ENCODE assay signal across 9 cellular contexts in genomic region chr5:58937031-58937681, GRCh38.
"Had no signal": no experiment of that assay in that cellular context is flagged by ENCODE, and none has a peak within 500 bp of the region (broad histone marks: within the 10 kb centered on the region; RNA-seq: fewer than 3 reads in every experiment).

No MANE protein-coding gene starts in this region.

- H3K36me3 ChIP-seq: stomach, thoracic aorta had no signal

- H3K9me3 ChIP-seq: stomach, thoracic aorta had no signal

- H3K27me3 ChIP-seq: stomach had no signal

- H3K27ac ChIP-seq: stomach, thoracic aorta had no signal

- H3K4me3 ChIP-seq: stomach, thoracic aorta had no signal

- H3K4me1 ChIP-seq: stomach had no signal

- DNase-seq: activated CD4-positive, alpha-beta memory T cell treated with anti-CD3 and anti-CD28 coated beads for 36 hours; activated CD4-positive, CD25-positive, alpha-beta regulatory T cell treated with anti-CD3 and anti-CD28 coated beads, Interleukin-2, amount 50 U/mL, for 72 hours; activated effector memory CD4-positive, alpha-beta T cell treated with anti-CD3 and anti-CD28 coated beads, Interleukin-2, amount 50 U/mL, for 16 hours; activated T-cell treated with anti-CD3 and anti-CD28 coated beads, Interleukin-2, amount 50 U/mL, for 4 hours; amygdala; cerebellar nuclear complex; stimulated activated CD4-positive, alpha-beta T cell treated with anti-CD3 and anti-CD28 coated beads, Interleukin-12 subunit alpha, Interleukin-12 subunit beta, amount 100 ng/mL, for 4 hours; stomach had no signal
